11 cellular contexts compared by ENCODE assay signal in genomic region chr11:3153291-3153861, GRCh38. TPM values are rescaled to one million over a fixed set of nuclear protein-coding genes. Genes with fewer than 3 reads are reported as not detected.
DNase-seq lines count a peak whose midpoint lies in the region; ATAC-seq, FAIRE-seq and TF ChIP-seq lines count a peak whose summit lies in the region.
"Had no signal": no experiment of that assay in that cellular context is flagged by ENCODE, and none has a peak within 500 bp of the region (broad histone marks: within the 10 kb centered on the region; RNA-seq: fewer than 3 reads in every experiment).

No MANE protein-coding gene starts in this region.

- H3K4me1 Mint-ChIP-seq in activated naive CD4-positive, alpha-beta T cell treated with anti-CD3 and anti-CD28 coated beads, Interleukin-2, amount 10 ng/mL, durations not matched to agents 7 days and 5 days = no peaks in the 10 kb centered on the region

- H2BK20ac ChIP-seq in H1 (ENCODE audit: low read length) = no peak overlapping the region

- no peaks in the 10 kb centered on the region; the same call in 1 of the 2 replicates for H3K23me2 ChIP-seq in H1 (ENCODE audit: low read depth, low read length)

- no peak for TF ChIP-seq POLR2A in H1 (IDR thresholded peaks at IDR 0.05; ENCODE audit: control extremely low read depth in 1 of 2, low read depth in 2 of 2, low read length in 2 of 2)

- no peak for TF ChIP-seq RAD21 in H1 (IDR thresholded peaks at IDR 0.05 in 1 of 2, conservative IDR thresholded peaks at IDR 0.05 in 1 of 2; ENCODE audit: low read depth in 2 of 2, low read length in 2 of 2)

- DNase-seq in M059J (ENCODE audit: low read depth) (peak; percentile 19), H1 (ENCODE audit: low read depth in 1 of 2, low spot score in 2 of 2) (no peak), NCI-H2081 treated with DMSO at 0.1 percent for 48 hours (lab: John Stamatoyannopoulos, UW) (no peak)
- no peak for DNase-seq in activated naive CD4-positive, alpha-beta T cell treated with anti-CD3 and anti-CD28 coated beads, Interleukin-2, amount 10 ng/mL, durations not matched to agents 7 days and 5 days
- DNase-seq: NCI-H1694 had no signal

- CTCF ChIA-PET in H1 (lab: Charles Lee; ENCODE audit: partially characterized antibody) = interaction anchor here (0.8 to 5.4 kb wide), 6 partner anchors 9 to 197 kb away, joined by 3 to 23 read pairs (median 4); partner anchors contain the start of gene OSBPL5
- CTCF ChIA-PET in activated naive CD4-positive, alpha-beta T cell treated with anti-CD3 and anti-CD28 coated beads, Interleukin-2, amount 10 ng/mL, durations not matched to agents 7 days and 5 days (lab: Charles Lee) = no interaction called here

- TF ChIP-seq EP300 in H1 (IDR thresholded peaks at IDR 0.05; ENCODE audit: borderline replicate concordance in 1 of 2, low read depth in 2 of 2, low read length in 2 of 2) = no peak

- ATAC-seq in GM21619 (IDR thresholded peaks at IDR 0.05; ENCODE audit: unreplicated experiment) = no peak
- ATAC-seq in HG02678 (IDR thresholded peaks at IDR 0.05; ENCODE audit: unreplicated experiment) = no peak
- ATAC-seq: GM12878 had no signal

- H3K56ac ChIP-seq in H1 (replicated peaks; ENCODE audit: insufficient read length, low read depth, low read length) = no peak overlapping the region

- peaks cover 0 to 2% of the 10 kb centered on the region in 2 experiments for H4K20me1 ChIP-seq in H1 (replicated peaks in 1 of 2; ENCODE audit: control insufficient read depth in 1 of 2, insufficient read depth in 2 of 2, low read length in 2 of 2)

- no peaks in the 10 kb centered on the region for H3K36me3 ChIP-seq in H1 (ENCODE audit: control insufficient read depth in 2 of 4, insufficient read depth in 4 of 4, low read length in 3 of 4)
- peaks cover 13% of the 10 kb centered on the region for H3K36me3 ChIP-seq in mesodermal cell (ENCODE audit: control insufficient read depth, insufficient read depth, low read length)

- H3K79me2 ChIP-seq in H1 (ENCODE audit: control insufficient read depth in 1 of 2, insufficient read depth in 2 of 2, low read length in 2 of 2) = peaks cover under 1 to 1% of the 10 kb centered on the region in 2 experiments; a peak in 1 of 4 replicates

- WGBS in H1 (ENCODE audit: extremely low coverage in 1 of 2, insufficient coverage in 1 of 2, insufficient read length in 1 of 2, insufficient replicate concordance in 2 of 2, low coverage in 1 of 2, low lambda C conversion rate in 2 of 2, missing lambda C conversion rate in 1 of 2), 2 experiments = 81% methylated on average over 14 of the region's 14 CpGs; no CpG with 5 or more reads in 1 of the 2 experiments
- WGBS in mesodermal cell (ENCODE audit: insufficient coverage in 2 of 2), 2 experiments = 74 to 85% methylated on average over 12 to 14 of the region's 14 CpGs

- no peak overlapping the region for H3K14ac ChIP-seq in H1 (ENCODE audit: insufficient read length)

- H3K4me1 ChIP-seq in H1 (replicated peaks in 1 of 4; ENCODE audit: control insufficient read depth in 3 of 4, insufficient read depth in 4 of 4, low read length in 3 of 4) = peaks cover 0 to 25% (median 16%) of the 10 kb centered on the region in 4 experiments; a peak in 6 of 7 replicates
- peaks cover 21% of the 10 kb centered on the region for H3K4me1 ChIP-seq in mesodermal cell (ENCODE audit: control insufficient read depth, insufficient read depth, low read length, poor library complexity, severe bottlenecking)

- no peak overlapping the region for H3K4me2 ChIP-seq in H1 (ENCODE audit: insufficient read depth in 1 of 2, low read depth in 2 of 2, low read length in 2 of 2)

- peaks cover 4% of the 10 kb centered on the region; the same call in 1 of the 2 replicates for H3K79me1 ChIP-seq in H1 (ENCODE audit: low read depth, low read length)

- H3K9me3 ChIP-seq in H1 (ENCODE audit: insufficient read depth in 2 of 2, low read depth in 1 of 2, low read length in 1 of 2) (no peaks in the 10 kb centered on the region), mesodermal cell (ENCODE audit: control insufficient read depth, low read length) (no peaks in the 10 kb centered on the region)

- no peak for FAIRE-seq in H1 (lab: Jason Lieb, UNC)
- FAIRE-seq: colon, GM12878 had no signal

- no peak overlapping the region for H3K27ac Mint-ChIP-seq in activated naive CD4-positive, alpha-beta T cell treated with anti-CD3 and anti-CD28 coated beads, Interleukin-2, amount 10 ng/mL, durations not matched to agents 7 days and 5 days

- H3K23ac ChIP-seq in H1 (ENCODE audit: insufficient read length) = no peak overlapping the region

- no peak overlapping the region; the same call in 1 of the 2 replicates for H4K8ac ChIP-seq in H1 (ENCODE audit: extremely low read depth, insufficient read depth, low read length)

- POLR2A ChIA-PET in H1 (lab: Charles Lee; ENCODE audit: partially characterized antibody) = no interaction called here

- H2AFZ ChIP-seq in H1 (ENCODE audit: low read length) = no peak overlapping the region

- H4K5ac ChIP-seq in H1 (ENCODE audit: insufficient read length, low read depth, low read length) = no peak overlapping the region

- H4K91ac ChIP-seq in H1 (replicated peaks; ENCODE audit: insufficient read length, low read length) = no peak overlapping the region

- H3K27ac ChIP-seq in H1 (ENCODE audit: low read depth, low read length) (no peak overlapping the region), mesodermal cell (ENCODE audit: low read depth, low read length, severe bottlenecking) (peak overlapping the region; percentile 41), temporal lobe (ENCODE audit: low read depth, low read length) (peak overlapping the region; percentile 31)

- no peak overlapping the region for H3K4me3 Mint-ChIP-seq in activated naive CD4-positive, alpha-beta T cell treated with anti-CD3 and anti-CD28 coated beads, Interleukin-2, amount 10 ng/mL, durations not matched to agents 7 days and 5 days

- no peak overlapping the region for H3K18ac ChIP-seq in H1 (ENCODE audit: extremely low read depth, low read length)

- no peaks in the 10 kb centered on the region; a peak in 1 of 7 replicates for H3K27me3 ChIP-seq in H1 (replicated peaks in 1 of 4; ENCODE audit: control insufficient read depth in 3 of 4, extremely low read depth in 1 of 4, insufficient read depth in 3 of 4, low read length in 3 of 4)

- TF ChIP-seq CTCF in H1 (IDR thresholded peaks at IDR 0.05; ENCODE audit: control extremely low read depth in 1 of 3, insufficient read depth in 1 of 3, low read depth in 1 of 3, low read length in 3 of 3) = no peak

- no peak overlapping the region for H3K4ac ChIP-seq in H1 (replicated peaks; ENCODE audit: insufficient read length, low read depth, low read length)

- H2BK12ac ChIP-seq in H1 (ENCODE audit: low read depth, low read length) = no peak overlapping the region

- H3K36me3 Mint-ChIP-seq in activated naive CD4-positive, alpha-beta T cell treated with anti-CD3 and anti-CD28 coated beads, Interleukin-2, amount 10 ng/mL, durations not matched to agents 7 days and 5 days = no peaks in the 10 kb centered on the region

- peak overlapping the region; percentile 39; the same call in 1 of the 2 replicates for H2AK5ac ChIP-seq in H1 (ENCODE audit: low read depth, low read length)

- H3K9ac ChIP-seq in H1 (replicated peaks in 1 of 4; ENCODE audit: extremely low read depth in 1 of 4, low read depth in 3 of 4, low read length in 3 of 4) = no peak overlapping the region

- H3K27me3 Mint-ChIP-seq in activated naive CD4-positive, alpha-beta T cell treated with anti-CD3 and anti-CD28 coated beads, Interleukin-2, amount 10 ng/mL, durations not matched to agents 7 days and 5 days = peaks cover 9% of the 10 kb centered on the region

- H2BK15ac ChIP-seq in H1 (ENCODE audit: low read length) = no peak overlapping the region

- no peak overlapping the region for H2BK5ac ChIP-seq in H1 (ENCODE audit: low read depth, low read length)

- H2BK120ac ChIP-seq in H1 (replicated peaks; ENCODE audit: low read depth, low read length) = no peak overlapping the region

- no peaks in the 10 kb centered on the region for H3K9me3 Mint-ChIP-seq in activated naive CD4-positive, alpha-beta T cell treated with anti-CD3 and anti-CD28 coated beads, Interleukin-2, amount 10 ng/mL, durations not matched to agents 7 days and 5 days

- H3K4me3 ChIP-seq in H1 (ENCODE audit: extremely low read depth in 1 of 4, insufficient read depth in 2 of 4, low read depth in 3 of 4, low read length in 4 of 4) = no peak overlapping the region
- no peak overlapping the region for H3K4me3 ChIP-seq in mesodermal cell (ENCODE audit: extremely low read depth, insufficient read depth, low read length, poor library complexity, severe bottlenecking)
- H3K4me3 ChIP-seq: GM12878 had no signal

TF ChIP-seq in H1, 55 proteins besides CTCF, POLR2A, EP300 and RAD21:
- TF ChIP-seq RBBP5 (IDR thresholded peaks at IDR 0.05; ENCODE audit: borderline replicate concordance, low read depth, low read length) (no peak), YY1 (IDR thresholded peaks at IDR 0.05; ENCODE audit: low read depth, low read length) (no peak)
TF ChIP-seq in H1: peak in this region for 0.

RNA-seq across cellular contexts. Expression of gene OSBPL5, which starts 11.7 kb away (rescaled TPM):
- 3.6 and 5.0 TPM in 2 replicates for total RNA-seq in M059J (2014; rRNA removed; shearing (Covaris generic))
- total RNA-seq in H1 (2021; fragmentation: NEBNext Ultra II Directional; extraction: Animal tissue kit (Norgen Biotek cat#: 25700)) = 7.9 and 9.9 TPM in 2 replicates
- polyA plus RNA-seq in H1 (2011; rRNA removed) = 3.4 and 6.0 TPM in 2 replicates
- polyA plus RNA-seq in H1 (2011; cell fraction: cytosol; rRNA removed) = 5.8 TPM
- 19.5 TPM for polyA plus RNA-seq in H1 (2011; cell fraction: nucleus; rRNA removed)
- polyA plus RNA-seq in H1 (2012, experiment 1 of 2) = 3.8 to 7.3 TPM (median 6.6 TPM) in 4 replicates
- 4.9 TPM for polyA plus RNA-seq in H1 (2012, experiment 2 of 2)
- polyA plus RNA-seq in H1 (2013, experiment 1 of 2) = 3.3 TPM
- polyA plus RNA-seq in H1 (2013, experiment 2 of 2) = 2.9 TPM
- polyA minus RNA-seq in H1 (2011; rRNA and poly(A)+ RNA removed) = 4.3 and 5.5 TPM in 2 replicates
- polyA minus RNA-seq in H1 (2011; cell fraction: cytosol; rRNA and poly(A)+ RNA removed) = 9.7 TPM
- polyA minus RNA-seq in H1 (2011; cell fraction: nucleus; rRNA and poly(A)+ RNA removed) = 13.0 TPM
- 15.9 TPM for polyA plus RNA-seq in mesodermal cell (2013, experiment 1 of 2)
- 11.4 TPM for polyA plus RNA-seq in mesodermal cell (2013, experiment 2 of 2)
- 25.8 TPM for total RNA-seq in temporal lobe
- total RNA-seq: GM12878 had no signal
- polyA plus RNA-seq: GM12878 had no signal
